In genomic region chr15:31555022-31555421, GRCh38 we compare ENCODE assay signal across 13 cellular contexts.
DNase-seq lines count a peak whose midpoint lies in the region; ATAC-seq and TF ChIP-seq lines count a peak whose summit lies in the region.
"Had no signal": no experiment of that assay in that cellular context is flagged by ENCODE, and none has a peak within 500 bp of the region (broad histone marks: within the 10 kb centered on the region; RNA-seq: fewer than 3 reads in every experiment).

No MANE protein-coding gene starts in this region.

- DNase-seq in heart right ventricle (no peak), left cardiac atrium (no peak), esophagus muscularis mucosa (ENCODE audit: extremely low spot score) (no peak), thyroid gland (no peak), SIG-M5 treated with dmso at 0.1 percent for 504 hours (lab: John Stamatoyannopoulos, UW; ENCODE audit: unreplicated experiment) (no peak), stomach (no peak), omental fat pad (ENCODE audit: low spot score) (no peak)
- DNase-seq: CD4-positive, CD25-positive, alpha-beta regulatory T cell; DMS53; GF-D8 had no signal

- intact Hi-C loops in heart right ventricle (cut with DNase I), result loop anchor here in 2 of 10 donors (10.0 kb wide), 2 partner anchors 50 to 60 kb away; no protein-coding TSS in a partner anchor
- intact Hi-C loops in left cardiac atrium (cut with DNase I), result loop anchor here in 1 of 2 donors (10.0 kb wide), 1 partner anchor 60 kb away; no protein-coding TSS in a partner anchor
- intact Hi-C loops in esophagus muscularis mucosa (cut with DNase I), result no loop called here
- intact Hi-C loops in thyroid gland (cut with DNase I), result no loop called here
- intact Hi-C loops in stomach (cut with DNase I; ENCODE audit: low total_unique reads), result no loop called here

- H3K79me2 ChIP-seq in parathyroid adenoma, result no peaks in the 10 kb centered on the region

- no peak overlapping the region for H3K9ac ChIP-seq in parathyroid adenoma
- H3K9ac ChIP-seq: BLaER1 treated with 17β-estradiol and CSF1 and Interleukin-3, amounts not matched to agents 10 nM and 100 nM had no signal

- H3K4me3 ChIP-seq in heart right ventricle, result no peak overlapping the region
- no peak overlapping the region for H3K4me3 ChIP-seq in esophagus muscularis mucosa
- no peak overlapping the region for H3K4me3 ChIP-seq in parathyroid adenoma (ENCODE audit: low read depth, low read length)
- no peak overlapping the region for H3K4me3 ChIP-seq in thyroid gland (replicated peaks in 1 of 3)
- no peak overlapping the region for H3K4me3 ChIP-seq in stomach
- H3K4me3 ChIP-seq: BLaER1 treated with 17β-estradiol and CSF1 and Interleukin-3, amounts not matched to agents 10 nM and 100 nM; HAP-1 had no signal

- H3K9me3 ChIP-seq in heart right ventricle (no peaks in the 10 kb centered on the region), esophagus muscularis mucosa (no peaks in the 10 kb centered on the region), parathyroid adenoma (ENCODE audit: control insufficient read depth, low read length) (no peaks in the 10 kb centered on the region), thyroid gland (no peaks in the 10 kb centered on the region), stomach (no peaks in the 10 kb centered on the region)
- H3K9me3 ChIP-seq: BLaER1 treated with 17β-estradiol and CSF1 and Interleukin-3, amounts not matched to agents 10 nM and 100 nM; HAP-1 had no signal

- H3K4me2 ChIP-seq in parathyroid adenoma (ENCODE audit: low read length), result no peak overlapping the region

- TF ChIP-seq EP300 in esophagus muscularis mucosa (IDR thresholded peaks at IDR 0.05), result no peak
- no peak for TF ChIP-seq EP300 in stomach (IDR thresholded peaks at IDR 0.05)

- H3K27ac ChIP-seq in heart right ventricle (peak overlapping the region in 9 of 10 donors; percentile 38 to 77 (median 65)), esophagus muscularis mucosa (replicated peaks in 1 of 4) (peak overlapping the region; percentile 23 to 68 (median 46)), parathyroid adenoma (peak overlapping the region; percentile 70), thyroid gland (peak overlapping the region; percentile 59 to 77 (median 65)), stomach (peak overlapping the region in 2 of 5 donors; percentile 35 to 66)
- H3K27ac ChIP-seq: BLaER1 treated with 17β-estradiol and CSF1 and Interleukin-3, amounts not matched to agents 10 nM and 100 nM had no signal

- H3K36me3 ChIP-seq in heart right ventricle (no peaks in the 10 kb centered on the region), esophagus muscularis mucosa (peaks cover 0 to 12% (median 2%) of the 10 kb centered on the region in 4 donors), parathyroid adenoma (ENCODE audit: control insufficient read depth, insufficient read depth, low read length) (no peaks in the 10 kb centered on the region), thyroid gland (no peaks in the 10 kb centered on the region), stomach (peaks cover 0 to 19% (median 0%) of the 10 kb centered on the region in 4 donors)
- H3K36me3 ChIP-seq: BLaER1 treated with 17β-estradiol and CSF1 and Interleukin-3, amounts not matched to agents 10 nM and 100 nM; HAP-1 had no signal

- no peaks in the 10 kb centered on the region for H3K27me3 ChIP-seq in heart right ventricle
- no peaks in the 10 kb centered on the region for H3K27me3 ChIP-seq in esophagus muscularis mucosa
- no peaks in the 10 kb centered on the region for H3K27me3 ChIP-seq in parathyroid adenoma (ENCODE audit: control insufficient read depth, insufficient read depth, low read length)
- H3K27me3 ChIP-seq in thyroid gland, result no peaks in the 10 kb centered on the region
- no peaks in the 10 kb centered on the region for H3K27me3 ChIP-seq in stomach
- H3K27me3 ChIP-seq: BLaER1 treated with 17β-estradiol and CSF1 and Interleukin-3, amounts not matched to agents 10 nM and 100 nM had no signal

- ATAC-seq in heart right ventricle (peak in 5 of 8 donors; percentile 43 to 83 (median 63)), left cardiac atrium (no peak), omental fat pad (ENCODE audit: low FRiP score) (no peak)

- TF ChIP-seq CTCF in heart right ventricle (IDR thresholded peaks at IDR 0.05), result no peak
- no peak for TF ChIP-seq CTCF in esophagus muscularis mucosa (IDR thresholded peaks at IDR 0.05)
- no peak for TF ChIP-seq CTCF in parathyroid adenoma (IDR thresholded peaks at IDR 0.05)
- no peak for TF ChIP-seq CTCF in thyroid gland (IDR thresholded peaks at IDR 0.05)
- no peak for TF ChIP-seq CTCF in stomach (IDR thresholded peaks at IDR 0.05)
- TF ChIP-seq CTCF in omental fat pad (IDR thresholded peaks at IDR 0.05), result no peak

- TF ChIP-seq POLR2A in esophagus muscularis mucosa (IDR thresholded peaks at IDR 0.05; ENCODE audit: low read depth) (no peak), thyroid gland (IDR thresholded peaks at IDR 0.05) (no peak), stomach (IDR thresholded peaks at IDR 0.05) (no peak)

- WGBS in heart right ventricle, 2 donors, result 91 to 93% methylated on average over 3 of the region's 3 CpGs
- WGBS in esophagus muscularis mucosa, result 90% methylated on average over 3 of the region's 3 CpGs
- WGBS in thyroid gland, 2 donors, result 85 to 94% methylated on average over 3 of the region's 3 CpGs
- WGBS in stomach, 5 donors, result 90 to 94% (median 92%) methylated on average over 3 of the region's 3 CpGs

- H2AFZ ChIP-seq in parathyroid adenoma, result no peak overlapping the region

- peaks cover 0 to 22% (median 15%) of the 10 kb centered on the region in 9 donors for H3K4me1 ChIP-seq in heart right ventricle
- H3K4me1 ChIP-seq in esophagus muscularis mucosa, result peaks cover 3 to 13% (median 10%) of the 10 kb centered on the region in 4 donors
- H3K4me1 ChIP-seq in parathyroid adenoma, result no peaks in the 10 kb centered on the region
- H3K4me1 ChIP-seq in thyroid gland, result peaks cover 0 to 4% of the 10 kb centered on the region in 2 donors
- H3K4me1 ChIP-seq in stomach, result no peaks in the 10 kb centered on the region
- H3K4me1 ChIP-seq: HAP-1 had no signal

Comparison
In these comparisons a context has a peak if more than half of its experiments do, and no peak if none do; other contexts are left out.
1. ATAC-seq: peak in heart right ventricle (5 of 8); none in left cardiac atrium (0 of 2) and omental fat pad (single experiment).